In genomic region chr15:89017370-89018066, GRCh38 we compare ENCODE assay signal across 8 cellular contexts.
A peak's percentile ranks its signal among the peaks of the same experiment; 100 is the strongest.
DNase-seq lines count a peak whose midpoint lies in the region; ATAC-seq and TF ChIP-seq lines count a peak whose summit lies in the region.

No MANE protein-coding gene starts in this region.

- no peak for TF ChIP-seq EP300 in transverse colon (IDR thresholded peaks at IDR 0.05; ENCODE audit: low read depth)

- H3K4me3 ChIP-seq in adrenal gland = peak overlapping the region in 1 of 4 donors; percentile 1
- peak overlapping the region in 1 of 4 donors; percentile 6 for H3K4me3 ChIP-seq in transverse colon

- peaks cover 6 to 26% (median 14%) of the 10 kb centered on the region in 3 donors for H3K27me3 Mint-ChIP-seq in CD14-positive monocyte (ENCODE audit: low read depth in 3 of 3)

- H3K36me3 ChIP-seq in adrenal gland (replicated peaks in 1 of 2) (no peaks in the 10 kb centered on the region), transverse colon (no peaks in the 10 kb centered on the region)

- H3K9me3 ChIP-seq in adrenal gland (replicated peaks in 1 of 3) = no peaks in the 10 kb centered on the region
- H3K9me3 ChIP-seq in transverse colon = no peaks in the 10 kb centered on the region

- H3K4me1 ChIP-seq in adrenal gland (replicated peaks in 1 of 2) = peaks cover 10 to 17% of the 10 kb centered on the region in 2 donors
- peaks cover 0 to 7% (median 4%) of the 10 kb centered on the region in 4 donors for H3K4me1 ChIP-seq in transverse colon

- peak overlapping the region; percentile 50 to 51 for H3K4me3 Mint-ChIP-seq in CD14-positive monocyte

- DNase-seq in CD14-positive monocyte (ENCODE audit: low spot score) = peak; percentile 49
- peak; percentile 36 for DNase-seq in MV-4-11 (lab: John Stamatoyannopoulos, UW)
- DNase-seq in T follicular helper cell (ENCODE audit: low read depth) = peak; percentile 75
- peak; percentile 70 to 90 (median 82) for DNase-seq in adrenal gland
- DNase-seq in left cardiac atrium = peak; percentile 86
- peak; percentile 96 for DNase-seq in posterior vena cava (ENCODE audit: low spot score)
- DNase-seq in transverse colon = peak; percentile 75

- H3K27me3 ChIP-seq in adrenal gland = no peaks in the 10 kb centered on the region
- peaks cover 20% of the 10 kb centered on the region for H3K27me3 ChIP-seq in transverse colon

- in situ Hi-C loops in transverse colon (cut with MboI; ENCODE audit: low pct_ligation_motif_present in 1 of 4, low pct_unique_long_range_greater_than_20kb in 1 of 4, low sequenced_read_pairs in 3 of 4) = loop anchor here (10.0 kb wide), 1 partner anchor 113 kb away; no protein-coding TSS in a partner anchor

- ATAC-seq in GM21529 (IDR thresholded peaks at IDR 0.05; ENCODE audit: unreplicated experiment) (peak; percentile 62), left cardiac atrium (peak; percentile 62 to 77)

- peaks cover 0 to 13% (median 10%) of the 10 kb centered on the region in 7 donors for H3K9me3 Mint-ChIP-seq in CD14-positive monocyte

- intact Hi-C loops in CD14-positive monocyte (cut with micrococcal nuclease) (loop anchor here in 1 of 2 donors (10.0 kb wide), 1 partner anchor 113 kb away; no protein-coding TSS in a partner anchor), adrenal gland (cut with DNase I) (loop anchor here (2.0 to 10.0 kb wide), 3 partner anchors 110 to 363 kb away; no protein-coding TSS in a partner anchor), left cardiac atrium (cut with DNase I) (loop anchor here in 1 of 2 donors (2.0 kb wide), 1 partner anchor 113 kb away; no protein-coding TSS in a partner anchor), posterior vena cava (cut with DNase I) (loop anchor here in 1 of 2 donors (5.0 kb wide), 1 partner anchor 110 kb away; no protein-coding TSS in a partner anchor), transverse colon (cut with DNase I; ENCODE audit: low total_unique reads) (loop anchor here (5.0 kb wide), 1 partner anchor 110 kb away; no protein-coding TSS in a partner anchor)

- H3K27ac Mint-ChIP-seq in CD14-positive monocyte = peak overlapping the region in 1 of 7 donors; percentile 41

- H3K36me3 Mint-ChIP-seq in CD14-positive monocyte = no peaks in the 10 kb centered on the region

- TF ChIP-seq CTCF in CD14-positive monocyte (IDR thresholded peaks at IDR 0.05) = peak; percentile 66
- peak; percentile 66 to 83 (median 76) for TF ChIP-seq CTCF in adrenal gland (IDR thresholded peaks at IDR 0.05)
- peak; percentile 65 to 74 (median 69) for TF ChIP-seq CTCF in transverse colon (IDR thresholded peaks at IDR 0.05)

- H3K27ac ChIP-seq in adrenal gland (peak overlapping the region in 3 of 5 donors; percentile 20 to 80 (median 58)), transverse colon (peak overlapping the region in 3 of 4 donors; percentile 8 to 34 (median 26))

- WGBS in adrenal gland, 4 donors = 5 to 7% (median 5%) methylated on average over 22 to 38 of the region's 38 CpGs
- WGBS in transverse colon (ENCODE audit: low coverage in 1 of 2), 2 donors = 4 to 14% methylated on average over 4 to 38 of the region's 38 CpGs

- H3K4me1 Mint-ChIP-seq in CD14-positive monocyte = peaks cover 14% of the 10 kb centered on the region

- no peak for TF ChIP-seq POLR2A in adrenal gland (IDR thresholded peaks at IDR 0.05)
- no peak for TF ChIP-seq POLR2A in transverse colon (IDR thresholded peaks at IDR 0.05)

Comparison
In these comparisons a context has a peak if more than half of its experiments do, and no peak if none do; other contexts are left out.
1. DNase-seq: peak in every context shown above with its lines; median percentile 96 in posterior vena cava; 86 in left cardiac atrium; 82 in adrenal gland; 75 in T follicular helper cell; 75 in transverse colon; 49 in CD14-positive monocyte; 36 in MV-4-11.